2 cellular contexts compared by ENCODE assay signal in genomic region chr1:65491472-65491871, GRCh38.
TF ChIP-seq lines count a peak whose summit lies in the region.

No MANE protein-coding gene starts in this region.

TF ChIP-seq in HepG2, 621 proteins besides CTCF, POLR2A, EP300 and RAD21 (continued from another document):
- TF ChIP-seq TFAP4 (IDR thresholded peaks at IDR 0.05; ENCODE audit: borderline replicate concordance, low read depth) (no peak), FOXC1 (CRISPR knock-in tag; IDR thresholded peaks at IDR 0.05; ENCODE audit: borderline replicate concordance) (no peak), ZNF788 (CRISPR knock-in tag; IDR thresholded peaks at IDR 0.05; ENCODE audit: borderline replicate concordance) (no peak)
TF ChIP-seq in HepG2: peak in this region for 0.

TF ChIP-seq in K562, 482 proteins besides CTCF, POLR2A, EP300 and RAD21 (continued from another document):
- no peak for TF ChIP-seq YY1 (IDR thresholded peaks at IDR 0.05; ENCODE audit: borderline replicate concordance in 1 of 3, control insufficient read depth in 1 of 3, extremely low read depth in 1 of 3, insufficient read depth in 3 of 3, insufficient read length in 1 of 3, insufficient replicate concordance in 2 of 3, low read depth in 1 of 3, low read length in 2 of 3)
- TF ChIP-seq NR2C2 (CRISPR knock-in tag; IDR thresholded peaks at IDR 0.05), result no peak
- no peak for TF ChIP-seq NR2C2 (tag; IDR thresholded peaks at IDR 0.05)
- no peak for TF ChIP-seq ZBTB2 (IDR thresholded peaks at IDR 0.05)
- no peak for TF ChIP-seq ZBTB7A (IDR thresholded peaks at IDR 0.05; ENCODE audit: borderline replicate concordance, control insufficient read depth, low read depth, low read length)
